Comparison of ENCODE assay signal across 30 cellular contexts in the genomic region with DNA sequence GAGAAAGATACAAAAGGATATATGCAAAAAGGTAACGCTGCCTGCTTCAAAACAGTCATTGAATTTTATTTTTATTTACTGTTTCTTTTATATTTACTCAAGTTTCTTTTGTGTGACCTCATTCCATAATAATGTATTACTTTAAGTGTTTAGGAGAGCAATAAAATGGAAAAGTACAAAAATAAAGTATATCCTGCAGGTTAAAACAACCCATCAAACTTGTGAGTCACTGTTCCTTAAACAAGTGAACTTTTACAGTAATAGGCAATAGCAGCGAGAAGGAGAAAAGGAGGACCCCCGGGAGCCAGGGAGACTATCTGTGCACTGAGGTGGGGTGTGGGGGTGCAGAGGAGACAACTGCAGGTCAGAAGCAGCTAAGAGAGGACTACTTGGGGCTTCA.
"Had no signal": no experiment of that assay in that cellular context is flagged by ENCODE, and none has a peak within 500 bp of the region (broad histone marks: within the 10 kb centered on the region; RNA-seq: fewer than 3 reads in every experiment).

No MANE protein-coding gene starts in this region.

- H3K27ac ChIP-seq: adrenal gland, body of pancreas, cardiac muscle cell, colonic mucosa, epithelial cell of prostate, esophagus squamous epithelium, gastroesophageal sphincter, WERI-Rb-1 had no signal

- ATAC-seq: activated CD4-positive, CD25-positive, alpha-beta regulatory T cell treated with anti-CD3 and anti-CD28 coated beads, Interleukin-2, amount 50 U/mL, for 24 hours; activated CD8-positive, alpha-beta T cell treated with anti-CD3 and anti-CD28 coated beads for 36 hours; activated naive CD8-positive, alpha-beta T cell treated with anti-CD3 and anti-CD28 coated beads, Interleukin-2, amount 50 U/mL, for 24 hours; body of pancreas; gastroesophageal sphincter; T-helper 17 cell had no signal

- H3K4me3 ChIP-seq: adrenal gland, body of pancreas, cardiac muscle cell, colonic mucosa, esophagus squamous epithelium, gastroesophageal sphincter had no signal

- H3K27me3 ChIP-seq: adrenal gland, body of pancreas, cardiac muscle cell, colonic mucosa, esophagus squamous epithelium had no signal

- H3K36me3 ChIP-seq: adrenal gland, cardiac muscle cell, colonic mucosa, esophagus squamous epithelium, gastroesophageal sphincter, WERI-Rb-1 had no signal

- H3K4me1 ChIP-seq: adrenal gland, body of pancreas, colonic mucosa, esophagus squamous epithelium, gastroesophageal sphincter had no signal

- H3K9me3 ChIP-seq: adrenal gland, body of pancreas, colonic mucosa had no signal

- DNase-seq: activated B cell treated with CpG ODN at 0.5 μM for 24 hours; activated CD4-positive, alpha-beta T cell treated with anti-CD3 and anti-CD28 coated beads for 48 hours; activated CD4-positive, alpha-beta T cell treated with anti-CD3 and anti-CD28 coated beads, Interleukin-2, amount 50 U/mL, for 1 hour; activated CD4-positive, alpha-beta T cell treated with anti-CD3 and anti-CD28 coated beads, Interleukin-2, amount 50 U/mL, for 48 hours; activated CD8-positive, alpha-beta memory T cell treated with anti-CD3 and anti-CD28 coated beads for 24 hours; activated CD8-positive, alpha-beta T cell treated with anti-CD3 and anti-CD28 coated beads for 36 hours; activated effector memory CD4-positive, alpha-beta T cell treated with anti-CD3 and anti-CD28 coated beads, Interleukin-2, amount 50 U/mL, for 16 hours; activated naive CD4-positive, alpha-beta T cell treated with anti-CD3 and anti-CD28 coated beads for 36 hours; activated naive CD8-positive, alpha-beta T cell treated with anti-CD3 and anti-CD28 coated beads for 36 hours; activated naive CD8-positive, alpha-beta T cell treated with anti-CD3 and anti-CD28 coated beads, Interleukin-2, amount 50 U/mL, for 24 hours; activated T-cell treated with anti-CD3 and anti-CD28 coated beads, Interleukin-2, amount 50 U/mL, for 1 hour; activated T-cell treated with anti-CD3 and anti-CD28 coated beads, Interleukin-2, amount 50 U/mL, for 48 hours; adrenal gland; amygdala; aorta; body of pancreas; central memory CD4-positive, alpha-beta T cell; cerebellar nuclear complex; colonic mucosa; effector CD8-positive, alpha-beta T cell; esophagus squamous epithelium; foreskin melanocyte; T-helper 1 cell; T-helper 17 cell; T1000; WERI-Rb-1 had no signal
